Comparison of ENCODE assay signal across 21 cellular contexts in the genomic region with DNA sequence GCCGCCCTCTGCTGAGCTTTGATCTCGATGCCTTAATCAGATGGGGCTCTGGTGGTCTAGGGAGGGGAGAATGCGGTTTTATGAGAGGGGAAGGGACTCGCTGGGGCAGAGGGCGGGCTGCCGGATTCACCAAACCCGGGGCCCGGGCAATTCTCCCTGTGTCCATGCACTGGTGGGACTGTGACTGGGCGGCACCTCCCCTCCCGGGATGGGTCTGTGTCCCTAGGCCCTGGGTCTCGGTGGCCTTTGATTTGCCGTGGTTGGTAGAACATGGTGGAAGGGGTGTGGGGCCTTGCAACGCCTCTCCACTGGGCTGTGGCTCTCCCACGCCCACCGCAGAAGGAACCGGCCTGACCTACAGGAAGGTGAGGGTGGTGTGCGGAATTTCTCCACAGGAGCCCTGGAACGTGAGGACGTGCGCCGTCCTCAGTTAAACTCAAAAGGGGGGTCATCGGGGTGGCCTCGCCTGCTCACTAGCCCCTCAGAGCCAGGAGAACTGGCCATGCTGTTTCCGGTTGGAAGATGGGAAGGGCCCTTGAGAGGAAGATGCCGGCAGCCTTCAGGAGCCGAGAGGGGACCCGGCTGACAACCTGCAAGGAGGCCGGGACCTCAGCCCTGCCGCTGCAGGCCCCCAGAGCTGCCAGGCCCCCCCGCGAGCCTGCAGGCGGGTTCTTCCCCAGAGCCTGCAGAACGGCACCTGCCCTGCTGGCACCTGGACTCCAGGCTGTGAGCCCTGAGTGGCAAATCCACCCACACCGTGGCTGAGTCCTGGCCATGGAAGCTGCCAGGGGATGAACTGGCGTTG. TPM values are rescaled to one million over a fixed set of nuclear protein-coding genes. Genes with fewer than 3 reads are reported as not detected.
DNase-seq lines count a peak whose midpoint lies in the region; ATAC-seq and TF ChIP-seq lines count a peak whose summit lies in the region.
"Had no signal": no experiment of that assay in that cellular context is flagged by ENCODE, and none has a peak within 500 bp of the region (broad histone marks: within the 10 kb centered on the region; RNA-seq: fewer than 3 reads in every experiment).

No MANE protein-coding gene starts in this region.

- H3K27me3 ChIP-seq in Caco-2 (replicated peaks; ENCODE audit: control insufficient read depth, insufficient read depth, low read length): no peaks in the 10 kb centered on the region
- H3K27me3 ChIP-seq: gastroesophageal sphincter, SJCRH30 had no signal

- TF ChIP-seq CTCF in Caco-2 (IDR thresholded peaks at IDR 0.05; ENCODE audit: insufficient read depth in 1 of 2, low read depth in 1 of 2, low read length in 1 of 2, severe bottlenecking in 1 of 2, unreplicated experiment in 1 of 2) (no peak), WTC11 (IDR thresholded peaks at IDR 0.05) (no peak)

- ATAC-seq in activated naive CD8-positive, alpha-beta T cell treated with anti-CD3 and anti-CD28 coated beads, Interleukin-2, amount 10 ng/mL, durations not matched to agents 7 days and 5 days (ENCODE audit: low read depth): no peak
- ATAC-seq in activated naive CD8-positive, alpha-beta T cell treated with anti-CD3 and anti-CD28 coated beads, Interleukin-2, amount 50 U/mL, for 24 hours: no peak
- ATAC-seq in activated T-helper 17 cell treated with anti-CD3 and anti-CD28 coated beads, Interleukin-2, amount 50 U/mL, for 72 hours (replicated peaks): no peak
- no peak for ATAC-seq in naive thymus-derived CD8-positive, alpha-beta T cell
- ATAC-seq in HG03460 (IDR thresholded peaks at IDR 0.05; ENCODE audit: unreplicated experiment) (no peak), WTC11 (no peak)
- ATAC-seq: activated CD4-positive, CD25-positive, alpha-beta regulatory T cell treated with anti-CD3 and anti-CD28 coated beads, Interleukin-2, amount 50 U/mL, for 24 hours; esophagus mucosa; gastroesophageal sphincter had no signal

- no peaks in the 10 kb centered on the region for H3K36me3 ChIP-seq in Caco-2 (ENCODE audit: control insufficient read depth, insufficient read depth, low read length)
- H3K36me3 ChIP-seq: gastroesophageal sphincter, SJCRH30 had no signal

- peaks cover 11% of the 10 kb centered on the region for H3K27me3 Mint-ChIP-seq in activated naive CD8-positive, alpha-beta T cell treated with anti-CD3 and anti-CD28 coated beads, Interleukin-2, amount 10 ng/mL, durations not matched to agents 7 days and 5 days
- peaks cover 4% of the 10 kb centered on the region for H3K27me3 Mint-ChIP-seq in activated naive CD8-positive, alpha-beta T cell treated with anti-CD3 and anti-CD28 coated beads, Interleukin-2, amount 50 U/mL, for 24 hours
- H3K27me3 Mint-ChIP-seq in Caco-2 (ENCODE audit: insufficient read depth, unreplicated experiment) (peaks cover 10% of the 10 kb centered on the region), WTC11 (ENCODE audit: low read depth) (peaks cover 73% of the 10 kb centered on the region)
- no peaks in the 10 kb centered on the region for H3K27me3 Mint-ChIP-seq in activated T-helper 17 cell treated with anti-CD3 and anti-CD28 coated beads, Interleukin-2, amount 50 U/mL, for 72 hours
- H3K27me3 Mint-ChIP-seq in naive thymus-derived CD8-positive, alpha-beta T cell: no peaks in the 10 kb centered on the region

- H3K9me3 Mint-ChIP-seq in activated naive CD8-positive, alpha-beta T cell treated with anti-CD3 and anti-CD28 coated beads, Interleukin-2, amount 10 ng/mL, durations not matched to agents 7 days and 5 days: no peaks in the 10 kb centered on the region
- H3K9me3 Mint-ChIP-seq in activated naive CD8-positive, alpha-beta T cell treated with anti-CD3 and anti-CD28 coated beads, Interleukin-2, amount 50 U/mL, for 24 hours: no peaks in the 10 kb centered on the region
- no peaks in the 10 kb centered on the region for H3K9me3 Mint-ChIP-seq in Caco-2 (ENCODE audit: unreplicated experiment)
- no peaks in the 10 kb centered on the region for H3K9me3 Mint-ChIP-seq in activated T-helper 17 cell treated with anti-CD3 and anti-CD28 coated beads, Interleukin-2, amount 50 U/mL, for 72 hours
- peaks cover 0 to 24% (median 0%) of the 10 kb centered on the region in 9 donors for H3K9me3 Mint-ChIP-seq in naive thymus-derived CD8-positive, alpha-beta T cell
- no peaks in the 10 kb centered on the region for H3K9me3 Mint-ChIP-seq in WTC11

- no peak for DNase-seq in activated naive CD8-positive, alpha-beta T cell treated with anti-CD3 and anti-CD28 coated beads, Interleukin-2, amount 10 ng/mL, durations not matched to agents 7 days and 5 days
- no peak for DNase-seq in activated naive CD8-positive, alpha-beta T cell treated with anti-CD3 and anti-CD28 coated beads, Interleukin-2, amount 50 U/mL, for 24 hours
- no peak for DNase-seq in Caco-2
- no peak for DNase-seq in naive thymus-derived CD8-positive, alpha-beta T cell
- no peak for DNase-seq in SW480 (ENCODE audit: low spot score)
- DNase-seq in WTC11 (ENCODE audit: low spot score): no peak
- DNase-seq: amniotic stem cell; caudate nucleus; GF-D8; H9; kidney glomerular epithelial cell; NCI-H1105 treated with DMSO at 0.1 percent for 48 hours; NCI-H524; SJCRH30; stimulated activated CD4-positive, alpha-beta T cell treated with anti-CD3 and anti-CD28 coated beads, Interleukin-4, amount 100 ng/mL, for 24 hours; T1000 had no signal

- H3K4me3 ChIP-seq in Caco-2 (ENCODE audit: low read depth, low read length): no peak overlapping the region
- H3K4me3 ChIP-seq: SJCRH30 had no signal

- POLR2A ChIA-PET in activated naive CD8-positive, alpha-beta T cell treated with anti-CD3 and anti-CD28 coated beads, Interleukin-2, amount 10 ng/mL, durations not matched to agents 7 days and 5 days (lab: Charles Lee): interaction anchor here (1.2 to 2.5 kb wide), 4 partner anchors 9 to 33 kb away, joined by 3 to 24 read pairs (median 9); no protein-coding TSS in a partner anchor
- POLR2A ChIA-PET in Caco-2 (lab: Charles Lee): no interaction called here
- POLR2A ChIA-PET in naive thymus-derived CD8-positive, alpha-beta T cell (lab: Charles Lee): interaction anchor here (1.3 to 3.4 kb wide), 4 partner anchors 9 to 26 kb away, joined by 6 to 26 read pairs (median 22); no protein-coding TSS in a partner anchor
- POLR2A ChIA-PET in WTC11 (lab: Charles Lee): no interaction called here

- H3K9me3 ChIP-seq in Caco-2: no peaks in the 10 kb centered on the region
- H3K9me3 ChIP-seq: SJCRH30 had no signal

- intact Hi-C loops in Caco-2 (cut with micrococcal nuclease; ENCODE audit: unreplicated experiment): no loop called here

- H3K36me3 Mint-ChIP-seq in activated naive CD8-positive, alpha-beta T cell treated with anti-CD3 and anti-CD28 coated beads, Interleukin-2, amount 10 ng/mL, durations not matched to agents 7 days and 5 days: peaks cover 6% of the 10 kb centered on the region
- H3K36me3 Mint-ChIP-seq in activated naive CD8-positive, alpha-beta T cell treated with anti-CD3 and anti-CD28 coated beads, Interleukin-2, amount 50 U/mL, for 24 hours (ENCODE audit: low read depth): no peaks in the 10 kb centered on the region
- H3K36me3 Mint-ChIP-seq in Caco-2 (ENCODE audit: insufficient read depth, unreplicated experiment): peaks cover 6% of the 10 kb centered on the region
- no peaks in the 10 kb centered on the region for H3K36me3 Mint-ChIP-seq in activated T-helper 17 cell treated with anti-CD3 and anti-CD28 coated beads, Interleukin-2, amount 50 U/mL, for 72 hours (ENCODE audit: low read depth)
- H3K36me3 Mint-ChIP-seq in naive thymus-derived CD8-positive, alpha-beta T cell: peaks cover 2 to 5% (median 5%) of the 10 kb centered on the region in 3 donors
- H3K36me3 Mint-ChIP-seq in WTC11: no peaks in the 10 kb centered on the region

- H3K27ac Mint-ChIP-seq in activated naive CD8-positive, alpha-beta T cell treated with anti-CD3 and anti-CD28 coated beads, Interleukin-2, amount 10 ng/mL, durations not matched to agents 7 days and 5 days: peak overlapping the region; percentile 54
- no peak overlapping the region for H3K27ac Mint-ChIP-seq in activated naive CD8-positive, alpha-beta T cell treated with anti-CD3 and anti-CD28 coated beads, Interleukin-2, amount 50 U/mL, for 24 hours
- H3K27ac Mint-ChIP-seq in Caco-2 (ENCODE audit: unreplicated experiment) (no peak overlapping the region), WTC11 (no peak overlapping the region)
- H3K27ac Mint-ChIP-seq in activated T-helper 17 cell treated with anti-CD3 and anti-CD28 coated beads, Interleukin-2, amount 50 U/mL, for 72 hours: no peak overlapping the region
- peak overlapping the region in 9 of 10 donors; percentile 36 to 94 (median 75) for H3K27ac Mint-ChIP-seq in naive thymus-derived CD8-positive, alpha-beta T cell
- H3K27ac Mint-ChIP-seq: H9 had no signal

- peak overlapping the region; percentile 99 for H3K4me3 Mint-ChIP-seq in activated naive CD8-positive, alpha-beta T cell treated with anti-CD3 and anti-CD28 coated beads, Interleukin-2, amount 10 ng/mL, durations not matched to agents 7 days and 5 days
- no peak overlapping the region for H3K4me3 Mint-ChIP-seq in activated naive CD8-positive, alpha-beta T cell treated with anti-CD3 and anti-CD28 coated beads, Interleukin-2, amount 50 U/mL, for 24 hours
- H3K4me3 Mint-ChIP-seq in Caco-2 (ENCODE audit: unreplicated experiment): peak overlapping the region; percentile 90
- H3K4me3 Mint-ChIP-seq in activated T-helper 17 cell treated with anti-CD3 and anti-CD28 coated beads, Interleukin-2, amount 50 U/mL, for 72 hours: peak overlapping the region; percentile 89
- H3K4me3 Mint-ChIP-seq in naive thymus-derived CD8-positive, alpha-beta T cell: peak overlapping the region; percentile 38 to 98 (median 73)
- no peak overlapping the region for H3K4me3 Mint-ChIP-seq in WTC11

- BruUV-seq in Caco-2 (replicated peaks; lab: Mats Ljungman, UMichigan): no TSS peak

- H3K4me1 ChIP-seq in Caco-2: peaks cover 8% of the 10 kb centered on the region; the same call in 1 of the 2 replicates
- H3K4me1 ChIP-seq: SJCRH30 had no signal

- peaks cover 25% of the 10 kb centered on the region for H3K4me1 Mint-ChIP-seq in activated naive CD8-positive, alpha-beta T cell treated with anti-CD3 and anti-CD28 coated beads, Interleukin-2, amount 10 ng/mL, durations not matched to agents 7 days and 5 days
- peaks cover 44% of the 10 kb centered on the region for H3K4me1 Mint-ChIP-seq in activated naive CD8-positive, alpha-beta T cell treated with anti-CD3 and anti-CD28 coated beads, Interleukin-2, amount 50 U/mL, for 24 hours
- H3K4me1 Mint-ChIP-seq in Caco-2 (ENCODE audit: low read depth, unreplicated experiment): peaks cover 7% of the 10 kb centered on the region
- H3K4me1 Mint-ChIP-seq in activated T-helper 17 cell treated with anti-CD3 and anti-CD28 coated beads, Interleukin-2, amount 50 U/mL, for 72 hours: peaks cover 7% of the 10 kb centered on the region
- peaks cover 14 to 63% (median 57%) of the 10 kb centered on the region in 4 donors for H3K4me1 Mint-ChIP-seq in naive thymus-derived CD8-positive, alpha-beta T cell
- peaks cover 7% of the 10 kb centered on the region for H3K4me1 Mint-ChIP-seq in WTC11

- CTCF ChIA-PET in Caco-2 (lab: Charles Lee): no interaction called here
- CTCF ChIA-PET in WTC11 (lab: Charles Lee): interaction anchor here (0.7 to 2.2 kb wide), 6 partner anchors 9 to 373 kb away, joined by 4 to 8 read pairs (median 4); no protein-coding TSS in a partner anchor

RNA-seq across cellular contexts. Expression of gene NOC4L, which starts 43.6 kb away (rescaled TPM):
- 10 to 100 TPM; 29.3 to 29.4 TPM for total RNA-seq in activated naive CD8-positive, alpha-beta T cell treated with anti-CD3 and anti-CD28 coated beads, Interleukin-2, amount 10 ng/mL, durations not matched to agents 7 days and 5 days
- total RNA-seq in Caco-2 (2022): 39.6 and 40.7 TPM in 2 replicates
- total RNA-seq in activated T-helper 17 cell treated with anti-CD3 and anti-CD28 coated beads, Interleukin-2, amount 50 U/mL, for 72 hours: 10 to 100 TPM; 17.0 to 39.9 TPM
- 10 to 100 TPM; 21.8 to 23.5 TPM for total RNA-seq in naive thymus-derived CD8-positive, alpha-beta T cell
- 10 to 100 TPM; 20.0 to 31.2 (median 23.7) TPM for polyA plus RNA-seq in naive thymus-derived CD8-positive, alpha-beta T cell
- 38.0 to 41.4 TPM (median 39.6 TPM) in 3 replicates for total RNA-seq in WTC11 (2021)

RNA-seq across cellular contexts. Expression of gene DDX51, which starts 43.7 kb away (rescaled TPM):
- total RNA-seq in activated naive CD8-positive, alpha-beta T cell treated with anti-CD3 and anti-CD28 coated beads, Interleukin-2, amount 10 ng/mL, durations not matched to agents 7 days and 5 days: 10 to 100 TPM; 31.9 to 33.5 TPM
- total RNA-seq in Caco-2 (2022) (35.5 and 40.4 TPM in 2 replicates), WTC11 (2021) (32.7 to 34.2 TPM (median 33.3 TPM) in 3 replicates)
- 10 to 100 TPM; 20.7 to 44.5 TPM for total RNA-seq in activated T-helper 17 cell treated with anti-CD3 and anti-CD28 coated beads, Interleukin-2, amount 50 U/mL, for 72 hours
- 10 to 100 TPM; 55.7 to 57.9 TPM for total RNA-seq in naive thymus-derived CD8-positive, alpha-beta T cell
- 10 to 100 TPM in 1 of 3 donors, 1 to 10 TPM in 2; 7.4 to 20.9 (median 7.8) TPM for polyA plus RNA-seq in naive thymus-derived CD8-positive, alpha-beta T cell

Comparison
In these comparisons a context has a peak if more than half of its experiments do, and no peak if none do; other contexts are left out.
1. H3K27ac Mint-ChIP-seq: peak in activated naive CD8-positive, alpha-beta T cell treated with anti-CD3 and anti-CD28 coated beads, Interleukin-2, amount 10 ng/mL, durations not matched to agents 7 days and 5 days (single experiment) and naive thymus-derived CD8-positive, alpha-beta T cell (9 of 10); none in activated naive CD8-positive, alpha-beta T cell treated with anti-CD3 and anti-CD28 coated beads, Interleukin-2, amount 50 U/mL, for 24 hours (single experiment), Caco-2 (single experiment), activated T-helper 17 cell treated with anti-CD3 and anti-CD28 coated beads, Interleukin-2, amount 50 U/mL, for 72 hours (single experiment) and WTC11 (single experiment).
2. H3K4me3 Mint-ChIP-seq: peak in activated naive CD8-positive, alpha-beta T cell treated with anti-CD3 and anti-CD28 coated beads, Interleukin-2, amount 10 ng/mL, durations not matched to agents 7 days and 5 days (single experiment), Caco-2 (single experiment), activated T-helper 17 cell treated with anti-CD3 and anti-CD28 coated beads, Interleukin-2, amount 50 U/mL, for 72 hours (single experiment) and naive thymus-derived CD8-positive, alpha-beta T cell (10 of 10); none in activated naive CD8-positive, alpha-beta T cell treated with anti-CD3 and anti-CD28 coated beads, Interleukin-2, amount 50 U/mL, for 24 hours (single experiment) and WTC11 (single experiment).
3. POLR2A ChIA-PET loops: an anchor here in activated naive CD8-positive, alpha-beta T cell treated with anti-CD3 and anti-CD28 coated beads, Interleukin-2, amount 10 ng/mL, durations not matched to agents 7 days and 5 days (1.2 to 2.5 kb wide) and naive thymus-derived CD8-positive, alpha-beta T cell (1.3 to 3.4 kb wide); none called in Caco-2 and WTC11.